ENCODE assay signal across 8 cellular contexts in genomic region chr17:41738077-41738800, GRCh38. TPM values are rescaled to one million over a fixed set of nuclear protein-coding genes. Genes with fewer than 3 reads are reported as not detected.
DNase-seq lines count a peak whose midpoint lies in the region; ATAC-seq and TF ChIP-seq lines count a peak whose summit lies in the region.

No MANE protein-coding gene starts in this region.

- H3K36me3 ChIP-seq in BJ (ENCODE audit: control insufficient read depth, insufficient read depth, low read length) (no peaks in the 10 kb centered on the region), ascending aorta (no peaks in the 10 kb centered on the region)

- POLR2A ChIA-PET in BJ (lab: Charles Lee), result interaction anchor here (0.6 to 1.0 kb wide), 2 partner anchors 62 to 127 kb away, joined by 3 to 6 read pairs; partner anchors contain the start of gene KLHL11

- no peak overlapping the region for H3K27ac ChIP-seq in ascending aorta

- H3K4me3 ChIP-seq in BJ (ENCODE audit: low read depth, low read length) (no peak overlapping the region), ascending aorta (no peak overlapping the region)

- ATAC-seq in GM21737 (IDR thresholded peaks at IDR 0.05; ENCODE audit: unreplicated experiment) (peak; percentile 59), sciatic nerve (peak; percentile 92), HG03571 (IDR thresholded peaks at IDR 0.05; ENCODE audit: unreplicated experiment) (no peak)

- CTCF ChIA-PET in BJ (lab: Yijun Ruan, JAX), result interaction anchor here (0.5 to 14.6 kb wide), 28 partner anchors 8 to 379 kb away, joined by 3 to 125 read pairs (median 4); partner anchors contain the start of genes FKBP10, JUP and P3H4

- peaks cover 6 to 16% of the 10 kb centered on the region in 2 donors for H3K4me1 ChIP-seq in ascending aorta

- no peaks in the 10 kb centered on the region for H3K9me3 ChIP-seq in ascending aorta

- DNase-seq in BJ (ENCODE audit: low read depth), result peak; percentile 14
- DNase-seq in NCI-H1694 (lab: John Stamatoyannopoulos, UW), result peak; percentile 75
- peak; percentile 71 for DNase-seq in T-helper 9 cell
- DNase-seq in ascending aorta (ENCODE audit: low spot score in 2 of 2), result peak; percentile 19 to 85
- DNase-seq in hippocampal formation (lab: John Stamatoyannopoulos, UW), result peak; percentile 46 to 70
- peak; percentile 89 for DNase-seq in sciatic nerve (ENCODE audit: low spot score)

- peaks cover 25% of the 10 kb centered on the region for H3K27me3 ChIP-seq in BJ (ENCODE audit: control insufficient read depth, insufficient read depth, low read length)
- H3K27me3 ChIP-seq in ascending aorta, result peaks cover 16% of the 10 kb centered on the region

- peak; percentile 95 for TF ChIP-seq CTCF in BJ (IDR thresholded peaks at IDR 0.05; ENCODE audit: insufficient read depth, low read depth, low read length)
- peak; percentile 95 to 98 (median 95) for TF ChIP-seq CTCF in ascending aorta (IDR thresholded peaks at IDR 0.05)

- intact Hi-C loops in ascending aorta (cut with DNase I), result loop anchor here (1.0 to 10.0 kb wide), 2 partner anchors 63 to 137 kb away; no protein-coding TSS in a partner anchor
- intact Hi-C loops in sciatic nerve (cut with DNase I), result no loop called here

RNA-seq across cellular contexts. Expression of gene HAP1, which starts 3.8 kb away (rescaled TPM):
- 0.05 and 0.10 TPM in 2 replicates for polyA plus RNA-seq in BJ (2011; rRNA removed)
- polyA minus RNA-seq in BJ (2011; rRNA and poly(A)+ RNA removed), result 0.05 TPM in 2 replicates
- not detected for total RNA-seq in ascending aorta
- total RNA-seq in sciatic nerve, result 0.09 TPM

RNA-seq across cellular contexts. Expression of gene GAST, which starts 26.1 kb away (rescaled TPM):
- polyA plus RNA-seq in BJ (2011; rRNA removed), result not detected in 2 replicates
- not detected in 2 replicates for polyA minus RNA-seq in BJ (2011; rRNA and poly(A)+ RNA removed)
- total RNA-seq in ascending aorta (not detected), sciatic nerve (not detected)

RNA-seq across cellular contexts. Expression of gene JUP, which starts 48.3 kb away (rescaled TPM):
- 7.3 and 9.4 TPM in 2 replicates for polyA plus RNA-seq in BJ (2011; rRNA removed)
- 10.6 and 16.2 TPM in 2 replicates for polyA minus RNA-seq in BJ (2011; rRNA and poly(A)+ RNA removed)
- total RNA-seq in ascending aorta (47.9 TPM), sciatic nerve (78.2 TPM)

RNA-seq across cellular contexts. Expression of gene EIF1, which starts 49.6 kb away (rescaled TPM):
- 251 and 479 TPM in 2 replicates for polyA plus RNA-seq in BJ (2011; rRNA removed)
- polyA minus RNA-seq in BJ (2011; rRNA and poly(A)+ RNA removed), result 98.7 and 166 TPM in 2 replicates
- 102 TPM for total RNA-seq in ascending aorta
- 891 TPM for total RNA-seq in sciatic nerve

Comparison
In these comparisons a context has a peak if more than half of its experiments do, and no peak if none do; other contexts are left out.
1. DNase-seq: peak in every context shown above with its lines; median percentile 89 in sciatic nerve; 75 in NCI-H1694; 71 in T-helper 9 cell; 58 in hippocampal formation; 52 in ascending aorta; 14 in BJ.